Comparison of ENCODE assay signal across 1 cellular context in genomic region chr3:194512895-194513601, GRCh38.
A peak's percentile ranks its signal among the peaks of the same experiment; 100 is the strongest.
TF ChIP-seq lines count a peak whose summit lies in the region.

No MANE protein-coding gene starts in this region.

TF ChIP-seq in HepG2, 621 proteins besides CTCF, POLR2A, EP300 and RAD21 (continued from another document):
- peak; percentile 60; the same call in 1 of the 2 replicates for TF ChIP-seq FOXP4 (CRISPR knock-in tag; IDR thresholded peaks at IDR 0.05)
- no peak for TF ChIP-seq DR1 (CRISPR knock-in tag; IDR thresholded peaks at IDR 0.05)
- TF ChIP-seq THRA (CRISPR knock-in tag; IDR thresholded peaks at IDR 0.05; ENCODE audit: borderline replicate concordance) = peak; percentile 92
- TF ChIP-seq, protein P1, sequence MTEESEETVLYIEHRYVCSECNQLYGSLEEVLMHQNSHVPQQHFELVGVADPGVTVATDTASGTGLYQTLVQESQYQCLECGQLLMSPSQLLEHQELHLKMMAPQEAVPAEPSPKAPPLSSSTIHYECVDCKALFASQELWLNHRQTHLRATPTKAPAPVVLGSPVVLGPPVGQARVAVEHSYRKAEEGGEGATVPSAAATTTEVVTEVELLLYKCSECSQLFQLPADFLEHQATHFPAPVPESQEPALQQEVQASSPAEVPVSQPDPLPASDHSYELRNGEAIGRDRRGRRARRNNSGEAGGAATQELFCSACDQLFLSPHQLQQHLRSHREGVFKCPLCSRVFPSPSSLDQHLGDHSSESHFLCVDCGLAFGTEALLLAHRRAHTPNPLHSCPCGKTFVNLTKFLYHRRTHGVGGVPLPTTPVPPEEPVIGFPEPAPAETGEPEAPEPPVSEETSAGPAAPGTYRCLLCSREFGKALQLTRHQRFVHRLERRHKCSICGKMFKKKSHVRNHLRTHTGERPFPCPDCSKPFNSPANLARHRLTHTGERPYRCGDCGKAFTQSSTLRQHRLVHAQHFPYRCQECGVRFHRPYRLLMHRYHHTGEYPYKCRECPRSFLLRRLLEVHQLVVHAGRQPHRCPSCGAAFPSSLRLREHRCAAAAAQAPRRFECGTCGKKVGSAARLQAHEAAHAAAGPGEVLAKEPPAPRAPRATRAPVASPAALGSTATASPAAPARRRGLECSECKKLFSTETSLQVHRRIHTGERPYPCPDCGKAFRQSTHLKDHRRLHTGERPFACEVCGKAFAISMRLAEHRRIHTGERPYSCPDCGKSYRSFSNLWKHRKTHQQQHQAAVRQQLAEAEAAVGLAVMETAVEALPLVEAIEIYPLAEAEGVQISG (CRISPR knock-in tag; IDR thresholded peaks at IDR 0.05) = no peak
- TF ChIP-seq, protein P2, sequence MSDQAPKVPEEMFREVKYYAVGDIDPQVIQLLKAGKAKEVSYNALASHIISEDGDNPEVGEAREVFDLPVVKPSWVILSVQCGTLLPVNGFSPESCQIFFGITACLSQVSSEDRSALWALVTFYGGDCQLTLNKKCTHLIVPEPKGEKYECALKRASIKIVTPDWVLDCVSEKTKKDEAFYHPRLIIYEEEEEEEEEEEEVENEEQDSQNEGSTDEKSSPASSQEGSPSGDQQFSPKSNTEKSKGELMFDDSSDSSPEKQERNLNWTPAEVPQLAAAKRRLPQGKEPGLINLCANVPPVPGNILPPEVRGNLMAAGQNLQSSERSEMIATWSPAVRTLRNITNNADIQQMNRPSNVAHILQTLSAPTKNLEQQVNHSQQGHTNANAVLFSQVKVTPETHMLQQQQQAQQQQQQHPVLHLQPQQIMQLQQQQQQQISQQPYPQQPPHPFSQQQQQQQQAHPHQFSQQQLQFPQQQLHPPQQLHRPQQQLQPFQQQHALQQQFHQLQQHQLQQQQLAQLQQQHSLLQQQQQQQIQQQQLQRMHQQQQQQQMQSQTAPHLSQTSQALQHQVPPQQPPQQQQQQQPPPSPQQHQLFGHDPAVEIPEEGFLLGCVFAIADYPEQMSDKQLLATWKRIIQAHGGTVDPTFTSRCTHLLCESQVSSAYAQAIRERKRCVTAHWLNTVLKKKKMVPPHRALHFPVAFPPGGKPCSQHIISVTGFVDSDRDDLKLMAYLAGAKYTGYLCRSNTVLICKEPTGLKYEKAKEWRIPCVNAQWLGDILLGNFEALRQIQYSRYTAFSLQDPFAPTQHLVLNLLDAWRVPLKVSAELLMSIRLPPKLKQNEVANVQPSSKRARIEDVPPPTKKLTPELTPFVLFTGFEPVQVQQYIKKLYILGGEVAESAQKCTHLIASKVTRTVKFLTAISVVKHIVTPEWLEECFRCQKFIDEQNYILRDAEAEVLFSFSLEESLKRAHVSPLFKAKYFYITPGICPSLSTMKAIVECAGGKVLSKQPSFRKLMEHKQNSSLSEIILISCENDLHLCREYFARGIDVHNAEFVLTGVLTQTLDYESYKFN (CRISPR knock-in tag; conservative IDR thresholded peaks at IDR 0.05) = peak; percentile 84
- peak; percentile 59 for TF ChIP-seq BCL6 (CRISPR knock-in tag; IDR thresholded peaks at IDR 0.05)
- TF ChIP-seq, protein P3, sequence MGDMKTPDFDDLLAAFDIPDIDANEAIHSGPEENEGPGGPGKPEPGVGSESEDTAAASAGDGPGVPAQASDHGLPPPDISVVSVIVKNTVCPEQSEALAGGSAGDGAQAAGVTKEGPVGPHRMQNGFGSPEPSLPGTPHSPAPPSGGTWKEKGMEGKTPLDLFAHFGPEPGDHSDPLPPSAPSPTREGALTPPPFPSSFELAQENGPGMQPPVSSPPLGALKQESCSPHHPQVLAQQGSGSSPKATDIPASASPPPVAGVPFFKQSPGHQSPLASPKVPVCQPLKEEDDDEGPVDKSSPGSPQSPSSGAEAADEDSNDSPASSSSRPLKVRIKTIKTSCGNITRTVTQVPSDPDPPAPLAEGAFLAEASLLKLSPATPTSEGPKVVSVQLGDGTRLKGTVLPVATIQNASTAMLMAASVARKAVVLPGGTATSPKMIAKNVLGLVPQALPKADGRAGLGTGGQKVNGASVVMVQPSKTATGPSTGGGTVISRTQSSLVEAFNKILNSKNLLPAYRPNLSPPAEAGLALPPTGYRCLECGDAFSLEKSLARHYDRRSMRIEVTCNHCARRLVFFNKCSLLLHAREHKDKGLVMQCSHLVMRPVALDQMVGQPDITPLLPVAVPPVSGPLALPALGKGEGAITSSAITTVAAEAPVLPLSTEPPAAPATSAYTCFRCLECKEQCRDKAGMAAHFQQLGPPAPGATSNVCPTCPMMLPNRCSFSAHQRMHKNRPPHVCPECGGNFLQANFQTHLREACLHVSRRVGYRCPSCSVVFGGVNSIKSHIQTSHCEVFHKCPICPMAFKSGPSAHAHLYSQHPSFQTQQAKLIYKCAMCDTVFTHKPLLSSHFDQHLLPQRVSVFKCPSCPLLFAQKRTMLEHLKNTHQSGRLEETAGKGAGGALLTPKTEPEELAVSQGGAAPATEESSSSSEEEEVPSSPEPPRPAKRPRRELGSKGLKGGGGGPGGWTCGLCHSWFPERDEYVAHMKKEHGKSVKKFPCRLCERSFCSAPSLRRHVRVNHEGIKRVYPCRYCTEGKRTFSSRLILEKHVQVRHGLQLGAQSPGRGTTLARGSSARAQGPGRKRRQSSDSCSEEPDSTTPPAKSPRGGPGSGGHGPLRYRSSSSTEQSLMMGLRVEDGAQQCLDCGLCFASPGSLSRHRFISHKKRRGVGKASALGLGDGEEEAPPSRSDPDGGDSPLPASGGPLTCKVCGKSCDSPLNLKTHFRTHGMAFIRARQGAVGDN (CRISPR knock-in tag; IDR thresholded peaks at IDR 0.05) = peak; percentile 54
- TF ChIP-seq FOXK2 (IDR thresholded peaks at IDR 0.05) = no peak
- TF ChIP-seq HDAC1 (CRISPR knock-in tag; IDR thresholded peaks at IDR 0.05) = peak; percentile 65
